8 cellular contexts compared by ENCODE assay signal in genomic region chr1:178541829-178542553, GRCh38. TPM values are rescaled to one million over a fixed set of nuclear protein-coding genes. Genes with fewer than 3 reads are reported as not detected.
DNase-seq lines count a peak whose midpoint lies in the region; ATAC-seq and TF ChIP-seq lines count a peak whose summit lies in the region.

No MANE protein-coding gene starts in this region.

- in situ Hi-C loops in T47D (cut with HindIII; ENCODE audit: low pct_unique_long_range_greater_than_20kb, low sequenced_read_pairs) = no loop called here

- no peaks in the 10 kb centered on the region for H3K27me3 Mint-ChIP-seq in Calu3 (ENCODE audit: unreplicated experiment)

- no peak for TF ChIP-seq EP300 in SK-N-SH (IDR thresholded peaks at IDR 0.05; ENCODE audit: borderline replicate concordance in 1 of 2, low read depth in 1 of 2, low read length in 1 of 2)

- no peaks in the 10 kb centered on the region for H3K9me3 ChIP-seq in SK-N-SH

- peak overlapping the region; percentile 83 to 96 for H3K4me3 ChIP-seq in SK-N-SH (ENCODE audit: low read depth in 2 of 2, low read length in 1 of 2)
- H3K4me3 ChIP-seq in kidney epithelial cell (ENCODE audit: low read depth, low read length) = peak overlapping the region; percentile 55

- ATAC-seq in GM19351 (IDR thresholded peaks at IDR 0.05; ENCODE audit: unreplicated experiment) (peak; percentile 39), HG03460 (IDR thresholded peaks at IDR 0.05; ENCODE audit: unreplicated experiment) (peak; percentile 53)

- H4K20me1 ChIP-seq in SK-N-SH (ENCODE audit: insufficient read depth) = no peaks in the 10 kb centered on the region

- peaks cover 13% of the 10 kb centered on the region for H3K79me2 ChIP-seq in SK-N-SH (ENCODE audit: insufficient read depth)

- peaks cover 29 to 39% of the 10 kb centered on the region in 2 experiments for H3K4me1 ChIP-seq in SK-N-SH (ENCODE audit: control insufficient read depth in 1 of 2, insufficient read depth in 2 of 2, low read depth in 1 of 2, low read length in 1 of 2)

- peak overlapping the region; percentile 95 for H3K4me3 Mint-ChIP-seq in Calu3 (ENCODE audit: low read depth, unreplicated experiment)

- intact Hi-C loops in Calu3 (cut with micrococcal nuclease; ENCODE audit: unreplicated experiment) = loop anchor here (1.0 to 10.0 kb wide), 6 partner anchors 67 to 330 kb away; partner anchors contain the start of gene ANGPTL1

- no peak for TF ChIP-seq RAD21 in SK-N-SH (IDR thresholded peaks at IDR 0.05; ENCODE audit: low read length)

- no TSS peak for BruUV-seq in Calu3 (replicated peaks; lab: Mats Ljungman, UMichigan)

- 26% methylated on average over 20 of the region's 33 CpGs for WGBS in SK-N-SH (ENCODE audit: low lambda C conversion rate)

- H3K27ac Mint-ChIP-seq in Calu3 (ENCODE audit: unreplicated experiment) = peak overlapping the region; percentile 56

- H3K4me2 ChIP-seq in SK-N-SH = peak overlapping the region; percentile 91

- H3F3A ChIP-seq in SK-N-SH (replicated peaks; ENCODE audit: insufficient read depth) = peaks cover 8% of the 10 kb centered on the region

- peak overlapping the region; percentile 78 to 90; a peak in 3 of 4 replicates for H3K27ac ChIP-seq in SK-N-SH (ENCODE audit: low read depth in 2 of 2, low read length in 1 of 2)

- H3K36me3 ChIP-seq in SK-N-SH (replicated peaks in 1 of 2; ENCODE audit: control insufficient read depth in 1 of 2, insufficient read depth in 2 of 2, low read length in 1 of 2) = peaks cover 0 to 5% of the 10 kb centered on the region in 2 experiments
- H3K36me3 ChIP-seq in kidney epithelial cell (ENCODE audit: control insufficient read depth, insufficient read depth, low read length) = no peaks in the 10 kb centered on the region

- H3K27me3 ChIP-seq in SK-N-SH (ENCODE audit: insufficient read depth) (no peaks in the 10 kb centered on the region), kidney epithelial cell (ENCODE audit: control insufficient read depth, insufficient read depth, low read length) (no peaks in the 10 kb centered on the region)

- DNase-seq in Calu3 (peak; percentile 65), SK-N-SH (peak; percentile 82), T47D (ENCODE audit: low read depth in 1 of 2, low spot score in 1 of 2) (peak; percentile 59 to 83), kidney epithelial cell (ENCODE audit: low read depth) (no peak), NCI-H446 treated with DMSO at 0.1 percent for 48 hours (lab: John Stamatoyannopoulos, UW) (no peak)
- DNase-seq in stimulated activated CD4-positive, alpha-beta T cell treated with anti-CD3 and anti-CD28 coated beads, Interleukin-4, amount 100 ng/mL, for 48 hours (ENCODE audit: low read depth in 2 of 2) = peak; percentile 29 to 37

- CTCF ChIA-PET in Calu3 (lab: Charles Lee) (interaction anchor here (0.6 to 3.6 kb wide), 5 partner anchors 184 to 461 kb away, joined by 3 to 27 read pairs (median 13); partner anchors contain the start of gene RALGPS2), SK-N-SH (lab: Yijun Ruan, JAX) (interaction anchor here (0.6 to 10.8 kb wide), 46 partner anchors 9 to 1122 kb away, joined by 3 to 243 read pairs (median 4); partner anchors contain the start of genes RALGPS2 and TOR3A)

- H3K9ac ChIP-seq in SK-N-SH = peak overlapping the region; percentile 89

- no peaks in the 10 kb centered on the region for H3K9me2 ChIP-seq in SK-N-SH

- H3K9me3 Mint-ChIP-seq in Calu3 (ENCODE audit: low read depth, unreplicated experiment) = no peaks in the 10 kb centered on the region

- TF ChIP-seq CTCF in Calu3 (IDR thresholded peaks at IDR 0.05; ENCODE audit: unreplicated experiment) (no peak), SK-N-SH (IDR thresholded peaks at IDR 0.05) (no peak), kidney epithelial cell (IDR thresholded peaks at IDR 0.05; ENCODE audit: insufficient read depth, low read length, poor library complexity, severe bottlenecking) (no peak)

- peaks cover 30% of the 10 kb centered on the region for H3K36me3 Mint-ChIP-seq in Calu3 (ENCODE audit: insufficient read depth, unreplicated experiment)

- POLR2A ChIA-PET in SK-N-SH (lab: Yijun Ruan, JAX) = interaction anchor here (1.2 to 2.1 kb wide), 3 partner anchors 11 to 461 kb away, joined by 4 to 14 read pairs (median 6); partner anchors contain the start of gene RALGPS2

- H2AFZ ChIP-seq in SK-N-SH (ENCODE audit: low read depth) = peak overlapping the region; percentile 98

- peaks cover 46% of the 10 kb centered on the region for H3K4me1 Mint-ChIP-seq in Calu3 (ENCODE audit: low read depth, unreplicated experiment)

TF ChIP-seq in SK-N-SH, 30 proteins besides CTCF, POLR2A, EP300 and RAD21 (continues in another document):
- TF ChIP-seq GABPA (IDR thresholded peaks at IDR 0.05; ENCODE audit: low read depth) (peak; percentile 66), CHD2 (IDR thresholded peaks at IDR 0.05; ENCODE audit: low read length, partially characterized antibody) (no peak), TAF1 (IDR thresholded peaks at IDR 0.05; ENCODE audit: borderline replicate concordance, low read depth, low read length) (0 out of 2 replicates have a peak, but pooled peaks have one; percentile 22), ELF1 (IDR thresholded peaks at IDR 0.05) (peak; percentile 80), GATA2 (CRISPR knock-in tag; IDR thresholded peaks at IDR 0.05) (no peak), USF2 (IDR thresholded peaks at IDR 0.05; ENCODE audit: borderline replicate concordance, low read depth, low read length) (no peak), NFIC (IDR thresholded peaks at IDR 0.05; ENCODE audit: borderline replicate concordance) (no peak), MEF2A (IDR thresholded peaks at IDR 0.05; ENCODE audit: borderline replicate concordance, low read depth) (no peak), FOXM1 (IDR thresholded peaks at IDR 0.05; ENCODE audit: low read depth) (no peak), PBX3 (IDR thresholded peaks at IDR 0.05) (no peak), USF1 (IDR thresholded peaks at IDR 0.05; ENCODE audit: borderline replicate concordance, low read depth) (no peak), FOSL2 (IDR thresholded peaks at IDR 0.05; ENCODE audit: borderline replicate concordance, low read depth) (no peak), TEAD4 (IDR thresholded peaks at IDR 0.05; ENCODE audit: borderline replicate concordance, insufficient read depth) (no peak), JUND (IDR thresholded peaks at IDR 0.05) (no peak), YY1 (IDR thresholded peaks at IDR 0.05; ENCODE audit: low read depth) (no peak; the same call in 1 of the 2 replicates), NRF1 (IDR thresholded peaks at IDR 0.05; ENCODE audit: low read depth, low read length) (no peak), MXI1 (IDR thresholded peaks at IDR 0.05; ENCODE audit: low read depth, low read length) (no peak), IRF3 (IDR thresholded peaks at IDR 0.05; ENCODE audit: low read depth, low read length) (no peak), POLR2AphosphoS5 (IDR thresholded peaks at IDR 0.05; ENCODE audit: low read depth, low read length) (0 out of 2 replicates have a peak, but pooled peaks have one; percentile 30), RFX5 (IDR thresholded peaks at IDR 0.05; ENCODE audit: low read length) (no peak), TCF12 (IDR thresholded peaks at IDR 0.05) (no peak), FOXJ3 (CRISPR knock-in tag; IDR thresholded peaks at IDR 0.05) (no peak), SIN3A (IDR thresholded peaks at IDR 0.05; ENCODE audit: borderline replicate concordance, low read depth, low read length) (no peak), EZH2phosphoT487 (IDR thresholded peaks at IDR 0.05; ENCODE audit: borderline replicate concordance, low read depth) (no peak)

RNA-seq across cellular contexts. Expression of gene TEX35, which starts 29.1 kb away (rescaled TPM):
- total RNA-seq in Calu3 (2022) (not detected in 2 replicates), kidney epithelial cell (not detected in 2 replicates)
- 0.03 TPM in 1 of 2 replicates, not detected in the other for polyA plus RNA-seq in SK-N-SH (2012; rRNA removed)
- polyA plus RNA-seq in SK-N-SH (2012; cell fraction: cytosol; rRNA removed) = 0.03 TPM in 1 of 2 replicates, not detected in the other
- 0.06 and 0.15 TPM in 2 replicates for polyA plus RNA-seq in SK-N-SH (2012; cell fraction: nucleus; rRNA removed)

RNA-seq across cellular contexts. Expression of gene CLEC20A, which starts 45.2 kb away (rescaled TPM):
- total RNA-seq in Calu3 (2022) = not detected in 2 replicates
- polyA plus RNA-seq in SK-N-SH (2012; rRNA removed) = not detected in 2 replicates
- polyA plus RNA-seq in SK-N-SH (2012; cell fraction: cytosol; rRNA removed) = not detected in 2 replicates
- polyA plus RNA-seq in SK-N-SH (2012; cell fraction: nucleus; rRNA removed) = not detected in 2 replicates
- total RNA-seq in kidney epithelial cell = not detected in 2 replicates

Comparison
In these comparisons a context has a peak if more than half of its experiments do, and no peak if none do; other contexts are left out.
1. DNase-seq: peak in Calu3 (single experiment), SK-N-SH (single experiment), T47D (2 of 2) and stimulated activated CD4-positive, alpha-beta T cell treated with anti-CD3 and anti-CD28 coated beads, Interleukin-4, amount 100 ng/mL, for 48 hours (2 of 2); none in kidney epithelial cell (single experiment) and NCI-H446 treated with DMSO at 0.1 percent for 48 hours (single experiment).